Comparison of ENCODE assay signal across 14 cellular contexts in the genomic region with DNA sequence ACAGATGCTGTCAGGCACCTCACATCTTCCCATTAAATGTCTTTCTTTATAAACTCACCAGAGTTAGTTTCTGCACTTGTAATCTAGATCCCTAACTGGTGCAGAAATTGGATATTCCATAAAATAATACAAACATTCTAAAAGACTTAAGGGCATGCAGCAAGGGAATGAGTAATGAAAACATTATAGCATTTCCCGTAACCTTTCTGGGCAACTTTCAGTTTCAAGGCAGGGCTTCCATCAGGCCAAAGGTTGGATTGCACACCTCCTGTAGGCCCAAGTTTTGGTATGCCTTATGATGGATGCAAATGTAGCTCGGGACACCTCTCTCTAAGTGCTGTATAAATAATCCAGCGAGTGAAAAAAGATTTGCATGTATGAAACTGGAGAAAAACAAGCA.
DNase-seq lines count a peak whose midpoint lies in the region; ATAC-seq and TF ChIP-seq lines count a peak whose summit lies in the region.
"Had no signal": no experiment of that assay in that cellular context is flagged by ENCODE, and none has a peak within 500 bp of the region (broad histone marks: within the 10 kb centered on the region; RNA-seq: fewer than 3 reads in every experiment).

No MANE protein-coding gene starts in this region.

- H3K9me3 Mint-ChIP-seq in chondrocyte (ENCODE audit: low read depth): peaks cover 2% of the 10 kb centered on the region
- no peaks in the 10 kb centered on the region for H3K9me3 Mint-ChIP-seq in nephron
- H3K9me3 Mint-ChIP-seq: immature natural killer cell, natural killer cell had no signal

- DNase-seq in EH (ENCODE audit: low read depth) (peak; percentile 67), NCI-H526 (lab: John Stamatoyannopoulos, UW) (peak; percentile 5 to 41), chondrocyte (ENCODE audit: low spot score) (no peak), activated gamma-delta T cell (lab: John Stamatoyannopoulos, UW) (no peak), UCSD-AML1 (lab: John Stamatoyannopoulos, UW; ENCODE audit: unreplicated experiment) (no peak)
- no peak for DNase-seq in effector CD4-positive, alpha-beta T cell
- DNase-seq: activated CD8-positive, alpha-beta T cell treated with anti-CD3 and anti-CD28 coated beads, Interleukin-2, amount 10 ng/mL, durations not matched to agents 7 days and 5 days; immature natural killer cell; natural killer cell; NCI-H2081; Peyer's patch; uterus had no signal

- TF ChIP-seq CTCF in chondrocyte (IDR thresholded peaks at IDR 0.05) (no peak), nephron (IDR thresholded peaks at IDR 0.05; ENCODE audit: unreplicated experiment in 3 of 3) (no peak)

- H3K36me3 Mint-ChIP-seq in chondrocyte (ENCODE audit: low read depth) (no peaks in the 10 kb centered on the region), nephron (ENCODE audit: low read depth) (no peaks in the 10 kb centered on the region)
- H3K36me3 Mint-ChIP-seq: immature natural killer cell, natural killer cell had no signal

- H3K27me3 Mint-ChIP-seq in chondrocyte (ENCODE audit: low read depth) (no peaks in the 10 kb centered on the region), nephron (ENCODE audit: low read depth) (no peaks in the 10 kb centered on the region)

- ATAC-seq in HG02970 (IDR thresholded peaks at IDR 0.05; ENCODE audit: low FRiP score, unreplicated experiment): no peak
- ATAC-seq: activated CD8-positive, alpha-beta T cell treated with anti-CD3 and anti-CD28 coated beads, Interleukin-2, amount 10 ng/mL, durations not matched to agents 7 days and 5 days; natural killer cell had no signal

- peak overlapping the region; percentile 79 for H3K27ac Mint-ChIP-seq in chondrocyte (ENCODE audit: unreplicated experiment)
- peak overlapping the region; percentile 46 to 89 (median 75) for H3K27ac Mint-ChIP-seq in nephron
- H3K27ac Mint-ChIP-seq: natural killer cell had no signal

- H3K4me1 Mint-ChIP-seq in chondrocyte (ENCODE audit: low read depth): peaks cover 36% of the 10 kb centered on the region
- H3K4me1 Mint-ChIP-seq in nephron: peaks cover 35% of the 10 kb centered on the region
- H3K4me1 Mint-ChIP-seq: natural killer cell had no signal

- no peak overlapping the region for H3K4me3 Mint-ChIP-seq in chondrocyte (ENCODE audit: unreplicated experiment)
- H3K4me3 Mint-ChIP-seq in nephron: no peak overlapping the region
- H3K4me3 Mint-ChIP-seq: activated CD8-positive, alpha-beta T cell treated with anti-CD3 and anti-CD28 coated beads, Interleukin-2, amount 10 ng/mL, durations not matched to agents 7 days and 5 days; immature natural killer cell; natural killer cell had no signal

Comparison
In these comparisons a context has a peak if more than half of its experiments do, and no peak if none do; other contexts are left out.
1. DNase-seq: peak in EH (single experiment) and NCI-H526 (2 of 2); none in chondrocyte (single experiment), activated gamma-delta T cell (single experiment), effector CD4-positive, alpha-beta T cell (single experiment) and UCSD-AML1 (single experiment).